9 cellular contexts compared by ENCODE assay signal in genomic region chr14:80356413-80356812, GRCh38.
A peak's percentile ranks its signal among the peaks of the same experiment; 100 is the strongest.
DNase-seq lines count a peak whose midpoint lies in the region; ATAC-seq, FAIRE-seq and TF ChIP-seq lines count a peak whose summit lies in the region.
"Had no signal": no experiment of that assay in that cellular context is flagged by ENCODE, and none has a peak within 500 bp of the region (broad histone marks: within the 10 kb centered on the region; RNA-seq: fewer than 3 reads in every experiment).

No MANE protein-coding gene starts in this region.

- H3K36me3 ChIP-seq in GM23248 (ENCODE audit: low read depth): no peaks in the 10 kb centered on the region
- H3K36me3 ChIP-seq in OCI-LY1 (ENCODE audit: insufficient read depth, low read length): no peaks in the 10 kb centered on the region
- H3K36me3 ChIP-seq in effector memory CD4-positive, alpha-beta T cell (ENCODE audit: control insufficient read depth, insufficient read depth, low read length): no peaks in the 10 kb centered on the region

- no peaks in the 10 kb centered on the region for H3K9me2 ChIP-seq in GM23248 (ENCODE audit: insufficient read depth)
- no peaks in the 10 kb centered on the region for H3K9me2 ChIP-seq in OCI-LY1 (ENCODE audit: low read depth, low read length)

- H3K4me1 ChIP-seq in A549: no peaks in the 10 kb centered on the region
- H3K4me1 ChIP-seq in GM23248 (ENCODE audit: insufficient read depth): no peaks in the 10 kb centered on the region
- H3K4me1 ChIP-seq in OCI-LY1 (ENCODE audit: insufficient read depth, low read length, severe bottlenecking): no peaks in the 10 kb centered on the region
- no peaks in the 10 kb centered on the region for H3K4me1 ChIP-seq in effector memory CD4-positive, alpha-beta T cell (ENCODE audit: control insufficient read depth, insufficient read depth, low read length, poor library complexity, severe bottlenecking)

- no peak overlapping the region for H3K4me2 ChIP-seq in A549
- H3K4me2 ChIP-seq in GM23248 (ENCODE audit: unreplicated experiment): no peak overlapping the region
- H3K4me2 ChIP-seq in OCI-LY1 (ENCODE audit: low read length): no peak overlapping the region

- peak; percentile 39; the same call in 2 of the 3 replicates for TF ChIP-seq CTCF in A549 (IDR thresholded peaks at IDR 0.05)
- 0 out of 2 replicates have a peak, but pooled peaks have one; percentile 37 for TF ChIP-seq CTCF in OCI-LY1 (IDR thresholded peaks at IDR 0.05; ENCODE audit: low read length)
- peak; percentile 46 for TF ChIP-seq CTCF in epithelial cell of esophagus (IDR thresholded peaks at IDR 0.05; ENCODE audit: insufficient read depth, low read depth, low read length, missing control alignments)

- FAIRE-seq in A549 (lab: Jason Lieb, UNC): no peak

- H3K4me3 ChIP-seq in A549 (no peak overlapping the region), GM23248 (no peak overlapping the region), OCI-LY1 (ENCODE audit: low read depth, low read length, poor library complexity, severe bottlenecking) (no peak overlapping the region), epithelial cell of esophagus (ENCODE audit: low read length) (no peak overlapping the region)
- no peak overlapping the region for H3K4me3 ChIP-seq in effector memory CD4-positive, alpha-beta T cell (ENCODE audit: insufficient read depth, low read depth, low read length, poor library complexity, severe bottlenecking)

- CTCF ChIA-PET in A549 (lab: Yijun Ruan, JAX): interaction anchor here (1.2 to 1.9 kb wide), 3 partner anchors 10 to 300 kb away, joined by 4 to 7 read pairs (median 4); partner anchors contain the start of gene DIO2

- H3K27me3 ChIP-seq in GM23248 (replicated peaks; ENCODE audit: insufficient read depth) (no peaks in the 10 kb centered on the region), OCI-LY1 (ENCODE audit: insufficient read depth, low read length) (no peaks in the 10 kb centered on the region)
- H3K27me3 ChIP-seq in effector memory CD4-positive, alpha-beta T cell (replicated peaks; ENCODE audit: control insufficient read depth, insufficient read depth, low read length, poor library complexity, severe bottlenecking): no peaks in the 10 kb centered on the region

- in situ Hi-C loops in GM23248 (cut with MboI): no loop called here

- 65% methylated on average over 2 of the region's 2 CpGs for WGBS in A549 (ENCODE audit: missing lambda C conversion rate)
- 71 to 76% methylated on average over 2 of the region's 2 CpGs for WGBS in GM23248 (ENCODE audit: low coverage in 1 of 2, low lambda C conversion rate in 2 of 2, missing lambda C conversion rate in 2 of 2), 2 experiments

- no peaks in the 10 kb centered on the region for H3K9me3 ChIP-seq in A549
- no peaks in the 10 kb centered on the region for H3K9me3 ChIP-seq in GM23248 (ENCODE audit: low read depth)
- H3K9me3 ChIP-seq in OCI-LY1 (ENCODE audit: low read length): no peaks in the 10 kb centered on the region
- H3K9me3 ChIP-seq in effector memory CD4-positive, alpha-beta T cell (ENCODE audit: control insufficient read depth, low read length): no peaks in the 10 kb centered on the region

- H3K9ac ChIP-seq in GM23248 (no peak overlapping the region), OCI-LY1 (ENCODE audit: low read length) (no peak overlapping the region)

- peak in 1 of 2 experiments; percentile 73; a peak in 2 of 6 replicates for ATAC-seq in A549
- ATAC-seq: T-cell had no signal

- H4K20me1 ChIP-seq in GM23248 (ENCODE audit: insufficient read depth): no peaks in the 10 kb centered on the region
- no peaks in the 10 kb centered on the region for H4K20me1 ChIP-seq in OCI-LY1 (ENCODE audit: insufficient read depth, low read length)

- DNase-seq in A549 (ENCODE audit: low read depth in 1 of 2, low spot score in 1 of 2) (peak in 1 of 2 experiments; percentile 35), GM23248 (peak; percentile 43), epithelial cell of esophagus (ENCODE audit: low read depth) (peak; percentile 8), glomerular visceral epithelial cell (ENCODE audit: extremely low spot score) (no peak), occipital lobe (lab: John Stamatoyannopoulos, UW) (no peak), NCI-H2081 treated with DMSO at 0.1 percent for 48 hours (lab: John Stamatoyannopoulos, UW) (no peak)
- no peak for DNase-seq in effector memory CD4-positive, alpha-beta T cell
- DNase-seq: T-cell had no signal

- H3K27ac ChIP-seq in A549 (no peak overlapping the region), GM23248 (no peak overlapping the region), OCI-LY1 (ENCODE audit: low read depth, low read length, poor library complexity, severe bottlenecking) (no peak overlapping the region)
- H3K27ac ChIP-seq in effector memory CD4-positive, alpha-beta T cell (ENCODE audit: insufficient read depth, low read length, poor library complexity, severe bottlenecking): no peak overlapping the region

- H3K79me2 ChIP-seq in GM23248 (ENCODE audit: insufficient read depth): no peaks in the 10 kb centered on the region
- no peaks in the 10 kb centered on the region for H3K79me2 ChIP-seq in OCI-LY1 (ENCODE audit: insufficient read depth, low read length)

- H2AFZ ChIP-seq in GM23248: no peak overlapping the region
- no peak overlapping the region for H2AFZ ChIP-seq in OCI-LY1 (ENCODE audit: low read length)

- TF ChIP-seq EP300 in A549 (IDR thresholded peaks at IDR 0.05): no peak

- POLR2A ChIA-PET in A549 (lab: Yijun Ruan, JAX): no interaction called here

- TF ChIP-seq RAD21 in A549 (conservative IDR thresholded peaks at IDR 0.05 in 1 of 2, IDR thresholded peaks at IDR 0.05 in 1 of 2): peak; percentile 54 to 66

- no peak for TF ChIP-seq POLR2A in A549 (IDR thresholded peaks at IDR 0.05; ENCODE audit: low read length)

- H3F3A ChIP-seq in GM23248 (ENCODE audit: insufficient read depth) (no peaks in the 10 kb centered on the region), OCI-LY1 (ENCODE audit: insufficient read depth, low read length) (no peaks in the 10 kb centered on the region)

TF ChIP-seq in A549, 52 proteins besides CTCF, POLR2A, EP300 and RAD21:
- TF ChIP-seq BCL3 (IDR thresholded peaks at IDR 0.05): no peak
- no peak for TF ChIP-seq RARB (CRISPR knock-in tag; IDR thresholded peaks at IDR 0.05)
- TF ChIP-seq SMC3 (IDR thresholded peaks at IDR 0.05): peak; percentile 44
- no peak for TF ChIP-seq CBX8 (IDR thresholded peaks at IDR 0.05)
- TF ChIP-seq HOXB13 (CRISPR knock-in tag; IDR thresholded peaks at IDR 0.05; ENCODE audit: low read depth): no peak
- TF ChIP-seq NPAS2 (CRISPR knock-in tag; IDR thresholded peaks at IDR 0.05; ENCODE audit: borderline replicate concordance): no peak

Comparison
In these comparisons a context has a peak if more than half of its experiments do, and no peak if none do; other contexts are left out.
1. DNase-seq: peak in GM23248 (single experiment) and epithelial cell of esophagus (single experiment); none in glomerular visceral epithelial cell (single experiment), occipital lobe (single experiment), NCI-H2081 treated with DMSO at 0.1 percent for 48 hours (single experiment) and effector memory CD4-positive, alpha-beta T cell (0 of 3).
2. Peak in every context shown above with its lines, with median percentiles within 50 percentile points of each other: CTCF ChIP-seq.